Comparison of ENCODE assay signal across 19 cellular contexts in genomic region chr12:1350934-1351240, GRCh38.
DNase-seq lines count a peak whose midpoint lies in the region; ATAC-seq and TF ChIP-seq lines count a peak whose summit lies in the region.
"Had no signal": no experiment of that assay in that cellular context is flagged by ENCODE, and none has a peak within 500 bp of the region (broad histone marks: within the 10 kb centered on the region; RNA-seq: fewer than 3 reads in every experiment).

No MANE protein-coding gene starts in this region.

- peak overlapping the region; percentile 40 for H3K27ac Mint-ChIP-seq in Calu3 (ENCODE audit: unreplicated experiment)

- DNase-seq in Calu3 (no peak), PC-3 (peak; percentile 10), foreskin keratinocyte (no peak), prostate gland (ENCODE audit: low spot score) (no peak), nucleus accumbens (lab: John Stamatoyannopoulos, UW) (no peak)
- DNase-seq: activated CD4-positive, alpha-beta T cell treated with anti-CD3 and anti-CD28 coated beads, Interleukin-2, amount 50 U/mL, for 4 hours; activated T-cell treated with anti-CD3 and anti-CD28 coated beads, Interleukin-2, amount 50 U/mL, for 4 hours; BE2C; cerebellar nuclear complex; DMS53; midbrain; NCI-H1694; stimulated activated naive CD4-positive, alpha-beta T cell had no signal

- peaks cover 28% of the 10 kb centered on the region for H3K4me1 Mint-ChIP-seq in Calu3 (ENCODE audit: low read depth, unreplicated experiment)

- H3K27ac ChIP-seq in PC-3 (ENCODE audit: low read length) (peak overlapping the region; percentile 49), foreskin keratinocyte (peak overlapping the region; percentile 31), prostate gland (peak overlapping the region; percentile 30 to 44), gastroesophageal sphincter (no peak overlapping the region)
- H3K27ac ChIP-seq: ovary, SK-N-MC, vagina had no signal

- no peaks in the 10 kb centered on the region for H3K9me2 ChIP-seq in PC-3 (replicated peaks; ENCODE audit: low read length)

- peaks cover 5% of the 10 kb centered on the region for H3K36me3 Mint-ChIP-seq in Calu3 (ENCODE audit: insufficient read depth, unreplicated experiment)

- peak overlapping the region; percentile 24 for H3K4me2 ChIP-seq in PC-3 (ENCODE audit: low read length)

- H3K27me3 Mint-ChIP-seq in Calu3 (ENCODE audit: unreplicated experiment): no peaks in the 10 kb centered on the region

- TF ChIP-seq POLR2A in prostate gland (IDR thresholded peaks at IDR 0.05) (no peak), gastroesophageal sphincter (IDR thresholded peaks at IDR 0.05) (no peak)

- H3K4me3 Mint-ChIP-seq in Calu3 (ENCODE audit: low read depth, unreplicated experiment): no peak overlapping the region
- H3K4me3 Mint-ChIP-seq: activated T-cell treated with anti-CD3 and anti-CD28 coated beads, Interleukin-2, amount 50 U/mL, for 4 hours had no signal

- H3K4me3 ChIP-seq in PC-3 (ENCODE audit: low read length): no peak overlapping the region
- H3K4me3 ChIP-seq in prostate gland: no peak overlapping the region
- H3K4me3 ChIP-seq in gastroesophageal sphincter: no peak overlapping the region
- H3K4me3 ChIP-seq: ovary, SK-N-MC, vagina had no signal

- 79% methylated on average over 1 of the region's 1 CpG for WGBS in prostate gland
- 89% methylated on average over 1 of the region's 1 CpG; no CpG with 5 or more reads in 1 of the 2 donors for WGBS in gastroesophageal sphincter (ENCODE audit: low coverage in 1 of 2), 2 donors

- no peaks in the 10 kb centered on the region for H3K79me2 ChIP-seq in PC-3 (ENCODE audit: low read length)

- H4K20me1 ChIP-seq in PC-3 (ENCODE audit: low read length): no peaks in the 10 kb centered on the region

- POLR2A ChIA-PET in PC-3 (lab: Charles Lee; ENCODE audit: unreplicated experiment): interaction anchor here (0.7 kb wide), 1 partner anchor 73 kb away, joined by 7 read pairs; no protein-coding TSS in a partner anchor

- no peak overlapping the region for H3K9ac ChIP-seq in PC-3 (ENCODE audit: low read length)

- H3K4me1 ChIP-seq in PC-3 (ENCODE audit: insufficient read depth, low read length): peaks cover 15% of the 10 kb centered on the region
- H3K4me1 ChIP-seq in foreskin keratinocyte: peaks cover 5% of the 10 kb centered on the region
- H3K4me1 ChIP-seq in prostate gland (replicated peaks): no peaks in the 10 kb centered on the region
- peaks cover 0 to 16% (median 0%) of the 10 kb centered on the region in 3 donors for H3K4me1 ChIP-seq in gastroesophageal sphincter
- H3K4me1 ChIP-seq: BE2C, vagina had no signal

- no peak overlapping the region for H2AFZ ChIP-seq in PC-3 (ENCODE audit: low read length)

- H3K36me3 ChIP-seq in PC-3 (ENCODE audit: low read depth, low read length) (no peaks in the 10 kb centered on the region), prostate gland (no peaks in the 10 kb centered on the region), gastroesophageal sphincter (no peaks in the 10 kb centered on the region)
- H3K36me3 ChIP-seq: BE2C, ovary, vagina had no signal

- ATAC-seq in PC-3 (no peak), foreskin keratinocyte (peak; percentile 8), HG02981 (IDR thresholded peaks at IDR 0.05; ENCODE audit: unreplicated experiment) (no peak), gastroesophageal sphincter (no peak), HG02798 (IDR thresholded peaks at IDR 0.05; ENCODE audit: poor library complexity, unreplicated experiment) (no peak)
- ATAC-seq: activated T-cell treated with anti-CD3 and anti-CD28 coated beads, Interleukin-2, amount 50 U/mL, for 4 hours had no signal

- no peak for TF ChIP-seq EP300 in gastroesophageal sphincter (IDR thresholded peaks at IDR 0.05)

- intact Hi-C loops in Calu3 (cut with micrococcal nuclease; ENCODE audit: unreplicated experiment): no loop called here
- intact Hi-C loops in PC-3 (cut with micrococcal nuclease): no loop called here
- intact Hi-C loops in prostate gland (cut with DNase I): no loop called here

- no peaks in the 10 kb centered on the region for H3K9me3 Mint-ChIP-seq in Calu3 (ENCODE audit: low read depth, unreplicated experiment)
- H3K9me3 Mint-ChIP-seq: activated T-cell treated with anti-CD3 and anti-CD28 coated beads, Interleukin-2, amount 50 U/mL, for 4 hours had no signal

- H3K27me3 ChIP-seq in PC-3 (ENCODE audit: low read length) (no peaks in the 10 kb centered on the region), foreskin keratinocyte (no peaks in the 10 kb centered on the region), prostate gland (replicated peaks; ENCODE audit: insufficient read depth) (no peaks in the 10 kb centered on the region), gastroesophageal sphincter (no peaks in the 10 kb centered on the region)
- H3K27me3 ChIP-seq: BE2C, ovary, vagina had no signal

- CTCF ChIA-PET in Calu3 (lab: Charles Lee) (interaction anchor here (0.9 to 1.2 kb wide), 3 partner anchors 82 to 233 kb away, joined by 3 read pairs; no protein-coding TSS in a partner anchor), PC-3 (lab: Charles Lee) (no interaction called here)

- H3K9me3 ChIP-seq in PC-3 (ENCODE audit: low read length) (no peaks in the 10 kb centered on the region), prostate gland (no peaks in the 10 kb centered on the region), gastroesophageal sphincter (no peaks in the 10 kb centered on the region)
- H3K9me3 ChIP-seq: BE2C, ovary, vagina had no signal

- TF ChIP-seq CTCF in Calu3 (IDR thresholded peaks at IDR 0.05; ENCODE audit: unreplicated experiment) (no peak), PC-3 (conservative IDR thresholded peaks at IDR 0.05; ENCODE audit: low read depth, low read length) (no peak), foreskin keratinocyte (conservative IDR thresholded peaks at IDR 0.05) (no peak), prostate gland (IDR thresholded peaks at IDR 0.05) (no peak), gastroesophageal sphincter (IDR thresholded peaks at IDR 0.05) (no peak)

- H3F3A ChIP-seq in PC-3 (ENCODE audit: low read length, unreplicated experiment): no peaks in the 10 kb centered on the region

- BruUV-seq in Calu3 (replicated peaks; lab: Mats Ljungman, UMichigan) (no TSS peak), PC-3 (replicated peaks; lab: Mats Ljungman, UMichigan) (no TSS peak)

Comparison
In these comparisons a context has a peak if more than half of its experiments do, and no peak if none do; other contexts are left out.
1. H3K27ac ChIP-seq: peak in PC-3 (single experiment), foreskin keratinocyte (single experiment) and prostate gland (2 of 2); none in gastroesophageal sphincter (0 of 4).